ENCODE assay signal across 8 cellular contexts in the genomic region with DNA sequence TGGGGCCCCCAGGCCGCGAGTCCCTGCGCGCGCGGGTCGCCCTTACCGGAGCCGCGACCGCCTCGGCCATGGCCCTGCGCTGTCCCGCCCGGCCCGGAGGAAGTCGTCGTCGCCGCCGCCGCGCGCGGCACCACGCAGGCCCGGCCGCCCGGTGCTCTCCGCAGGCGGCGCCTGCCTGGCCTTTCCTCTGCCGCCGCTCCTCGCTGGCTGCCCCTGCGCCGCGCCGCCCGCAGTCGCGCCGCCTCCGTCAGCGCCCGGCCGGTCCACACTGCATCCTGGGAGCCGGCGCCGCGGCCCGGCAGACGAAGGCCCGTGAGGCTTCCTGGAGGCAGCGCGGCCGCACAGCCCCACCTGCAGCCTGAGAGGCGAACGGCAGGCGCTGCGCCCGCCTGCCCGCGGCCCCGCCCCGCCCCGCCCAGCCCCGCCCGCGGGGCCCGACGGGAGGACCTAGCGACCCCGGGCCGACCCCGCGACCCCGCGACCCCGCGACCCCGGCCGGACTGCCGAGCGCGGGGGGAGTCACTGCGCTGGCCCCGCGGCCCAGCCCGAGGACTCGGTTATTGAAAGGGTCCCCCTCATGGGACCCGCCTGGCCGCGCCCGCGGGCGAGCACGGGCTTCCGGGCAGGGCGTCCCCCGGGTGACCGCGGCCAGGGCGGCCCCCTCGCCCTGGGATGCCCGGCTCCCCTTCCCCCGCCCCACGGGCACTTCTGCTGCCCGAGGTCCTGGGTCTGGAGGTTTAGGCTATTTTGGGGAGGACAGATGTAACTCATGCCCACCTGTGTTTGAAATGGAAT. TPM values are rescaled to one million over a fixed set of nuclear protein-coding genes. Genes with fewer than 3 reads are reported as not detected.
DNase-seq lines count a peak whose midpoint lies in the region; ATAC-seq and TF ChIP-seq lines count a peak whose summit lies in the region.

Gene ZNF746 (minus strand): TSS at position 343 of the 795 bp plus-strand sequence. CDS start 273 bp downstream, at position 70.

- H3K27me3 ChIP-seq in SJSA1 (replicated peaks) = 0 out of 2 replicates have a peak, but pooled peaks cover 4% of the 10 kb centered on the region
- H3K27me3 ChIP-seq in gastroesophageal sphincter = no peaks in the 10 kb centered on the region

- H3K4me3 ChIP-seq in SJSA1 (peak within 1 kb of the TSS; percentile 98), gastroesophageal sphincter (peak within 1 kb of the TSS; percentile 88 to 99)

- no CpG with 5 or more reads among the region's 109 CpGs for WGBS in gastroesophageal sphincter (ENCODE audit: low coverage in 1 of 2), 2 donors

- ATAC-seq in GM21717 (IDR thresholded peaks at IDR 0.05; ENCODE audit: unreplicated experiment) (peak; percentile 97), gastroesophageal sphincter (peak; percentile 95)

- H3K4me1 ChIP-seq in SJSA1 (replicated peaks) (peaks cover 14% of the 10 kb centered on the region), gastroesophageal sphincter (peaks cover 0 to 26% (median 13%) of the 10 kb centered on the region in 3 donors)

- H3K27ac ChIP-seq in SJSA1 = peak within 1 kb of the TSS; percentile 58
- H3K27ac ChIP-seq in gastroesophageal sphincter = peak within 1 kb of the TSS; percentile 84 to 95 (median 93)
- peak within 1 kb of the TSS; percentile 51 for H3K27ac ChIP-seq in substantia nigra (ENCODE audit: low read depth, low read length, poor library complexity, severe bottlenecking)

- TF ChIP-seq EP300 in gastroesophageal sphincter (IDR thresholded peaks at IDR 0.05) = no peak

- TF ChIP-seq POLR2A in gastroesophageal sphincter (IDR thresholded peaks at IDR 0.05) = peak; percentile 36 to 74

- H3K36me3 ChIP-seq in SJSA1 (peaks cover 25% of the 10 kb centered on the region), gastroesophageal sphincter (peaks cover 0 to 17% of the 10 kb centered on the region in 2 donors)

- peak; percentile 84 for DNase-seq in ELR (ENCODE audit: low read depth)
- DNase-seq in KBM-7 = peak; percentile 63
- DNase-seq in SJSA1 (ENCODE audit: low read depth in 1 of 2, low spot score in 2 of 2) = peak; percentile 48 to 82
- peak; percentile 49 to 70 (median 53) for DNase-seq in activated naive CD4-positive, alpha-beta T cell (lab: John Stamatoyannopoulos, UW)
- peak; percentile 9 for DNase-seq in non-pigmented ciliary epithelial cell (ENCODE audit: low read depth)
- peak in 43 of 49 donors; percentile 15 to 85 (median 52) for DNase-seq in substantia nigra (lab: John Stamatoyannopoulos, UW)

- H3K9me3 ChIP-seq in SJSA1 (replicated peaks) (no peaks in the 10 kb centered on the region), gastroesophageal sphincter (no peaks in the 10 kb centered on the region)

- in situ Hi-C loops in KBM-7 (cut with MboI; ENCODE audit: low pct_unique_long_range_greater_than_20kb, low sequenced_read_pairs) = no loop called here

- TF ChIP-seq CTCF in gastroesophageal sphincter (IDR thresholded peaks at IDR 0.05) = peak in 3 of 4 experiments; percentile 66 to 83 (median 81)

RNA-seq across cellular contexts. Expression of gene ZNF746, which starts in this region (rescaled TPM):
- 21.2 and 22.2 TPM in 2 replicates for total RNA-seq in SJSA1 (2014; rRNA removed; shearing (Covaris generic))
- 10 to 100 TPM; 17.2 to 26.4 (median 22.6) TPM for total RNA-seq in gastroesophageal sphincter

Comparison
In these comparisons a context has a peak if more than half of its experiments do, and no peak if none do; other contexts are left out.
1. Peak in every context shown above with its lines: DNase-seq, ATAC-seq, H3K4me3 ChIP-seq and H3K27ac ChIP-seq.
2. DNase-seq: peak in every context shown above with its lines; median percentile 84 in ELR; 65 in SJSA1; 63 in KBM-7; 53 in activated naive CD4-positive, alpha-beta T cell; 52 in substantia nigra; 9 in non-pigmented ciliary epithelial cell.